35 cellular contexts compared by ENCODE assay signal in genomic region chr12:124167141-124167540, GRCh38.
"Had no signal": no experiment of that assay in that cellular context is flagged by ENCODE, and none has a peak within 500 bp of the region (broad histone marks: within the 10 kb centered on the region; RNA-seq: fewer than 3 reads in every experiment).

No MANE protein-coding gene starts in this region.

- H3K4me2 ChIP-seq: KMS-11 had no signal

- DNase-seq: Karpas-422, Kasumi-1, MG63, MM.1S, MV-4-11, NCI-H1048, NCI-H1092, NCI-H1092 treated with DMSO at 0.1 percent for 48 hours, NCI-H1105, NCI-H1105 treated with DMSO at 0.1 percent for 48 hours, NCI-H1417, NCI-H1417 treated with DMSO at 0.1 percent for 48 hours, NCI-H1436, NCI-H1436 treated with DMSO at 0.1 percent for 48 hours, NCI-H146, NCI-H1694, NCI-H1694 treated with DMSO at 0.1 percent for 48 hours, NCI-H187, NCI-H187 treated with DMSO at 0.1 percent for 48 hours, NCI-H1930, NCI-H2029, NCI-H2029 treated with DMSO at 0.1 percent for 48 hours, NCI-H2081, NCI-H2081 treated with DMSO at 0.1 percent for 48 hours, NCI-H2107, NCI-H2171, NCI-H2171 treated with DMSO at 0.1 percent for 48 hours, NCI-H2227 treated with DMSO at 0.1 percent for 48 hours, NCI-H226, NCI-H345, NCI-H446, NCI-H446 treated with DMSO at 0.1 percent for 48 hours, NCI-H510A, NCI-H510A treated with DMSO at 0.1 percent for 48 hours had no signal

- H3K4me3 ChIP-seq: MG63 had no signal

- H3K9ac ChIP-seq: KMS-11 had no signal

- H3K27me3 ChIP-seq: MG63 had no signal

- H3K27ac ChIP-seq: KMS-11 had no signal

- H3K9me3 ChIP-seq: MG63 had no signal

- H3K36me3 ChIP-seq: MG63 had no signal
